In the genomic region with DNA sequence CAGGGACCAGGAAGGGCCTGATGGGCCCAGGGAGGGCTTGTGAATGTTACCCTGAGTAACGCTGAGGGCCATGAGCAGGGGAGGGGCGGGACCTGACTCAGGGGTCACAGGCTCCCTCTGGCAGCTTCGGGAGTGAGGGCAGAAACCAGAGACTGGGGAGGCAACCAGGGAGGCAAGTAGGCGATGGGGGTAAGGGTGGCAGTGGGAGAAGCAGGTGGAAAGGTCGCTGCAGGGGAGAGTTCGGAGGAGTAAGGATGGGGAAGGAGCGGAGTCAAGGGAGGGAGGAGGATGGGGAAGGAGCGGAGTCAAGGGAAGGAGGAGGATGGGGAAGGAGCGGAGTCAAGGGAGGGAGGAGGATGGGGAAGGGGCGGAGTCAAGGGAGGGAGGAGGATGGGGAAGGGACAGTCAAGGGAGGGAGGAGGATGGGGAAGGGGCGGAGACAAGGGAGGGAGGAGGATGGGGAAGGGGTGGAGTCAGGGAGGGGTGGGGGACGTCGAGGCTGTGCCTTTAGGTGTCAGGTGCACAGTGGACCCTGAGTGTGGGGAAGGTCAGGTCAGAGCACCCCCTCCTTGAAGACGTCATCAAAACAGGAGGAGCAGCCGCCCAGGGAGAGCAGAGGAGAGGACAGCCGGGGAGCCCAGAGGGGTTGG, we compare ENCODE assay signal across 9 cellular contexts. TPM values are rescaled to one million over a fixed set of nuclear protein-coding genes. Genes with fewer than 3 reads are reported as not detected.
DNase-seq lines count a peak whose midpoint lies in the region; ATAC-seq and TF ChIP-seq lines count a peak whose summit lies in the region.
"Had no signal": no experiment of that assay in that cellular context is flagged by ENCODE, and none has a peak within 500 bp of the region (broad histone marks: within the 10 kb centered on the region; RNA-seq: fewer than 3 reads in every experiment).

No MANE protein-coding gene starts in this region.

- POLR2A ChIA-PET in Panc1 (lab: Charles Lee), result interaction anchor here (0.6 kb wide), 1 partner anchor 159 kb away, joined by 3 read pairs; no protein-coding TSS in a partner anchor

- H3K27me3 ChIP-seq in Panc1 (ENCODE audit: control insufficient read depth, insufficient read depth, low read length) (no peaks in the 10 kb centered on the region), neural progenitor cell (no peaks in the 10 kb centered on the region)

- H3K4me3 ChIP-seq in Panc1 (ENCODE audit: low read depth in 2 of 2, low read length in 2 of 2) (peak overlapping the region in 1 of 2 experiments; percentile 11; a peak in 1 of 4 replicates), neural progenitor cell (peak overlapping the region; percentile 49)

- TF ChIP-seq CTCF in Panc1 (IDR thresholded peaks at IDR 0.05), result no peak
- no peak for TF ChIP-seq CTCF in neural progenitor cell (IDR thresholded peaks at IDR 0.05)

- H3K4me1 ChIP-seq in Panc1 (ENCODE audit: control insufficient read depth, insufficient read depth, low read length), result 0 out of 2 replicates have a peak, but pooled peaks cover 3% of the 10 kb centered on the region
- H3K4me1 ChIP-seq in neural progenitor cell, result peaks cover 5% of the 10 kb centered on the region

- H3K36me3 ChIP-seq in Panc1 (ENCODE audit: control insufficient read depth, insufficient read depth, low read length), result no peaks in the 10 kb centered on the region; the same call in 1 of the 2 replicates
- no peaks in the 10 kb centered on the region for H3K36me3 ChIP-seq in neural progenitor cell

- no peaks in the 10 kb centered on the region for H3K79me2 ChIP-seq in neural progenitor cell (ENCODE audit: low read depth)

- H3K27me3 Mint-ChIP-seq in neural progenitor cell (ENCODE audit: insufficient read depth, low read depth), result peaks cover 9% of the 10 kb centered on the region

- H4K20me1 ChIP-seq in neural progenitor cell (ENCODE audit: low read depth), result peaks cover 14% of the 10 kb centered on the region

- H3K27ac Mint-ChIP-seq in neural progenitor cell, result no peak overlapping the region

- intact Hi-C loops in Panc1 (cut with micrococcal nuclease; ENCODE audit: unreplicated experiment), result no loop called here

- H3K4me3 Mint-ChIP-seq in neural progenitor cell, result peak overlapping the region; percentile 69

- peaks cover 8% of the 10 kb centered on the region for H3K36me3 Mint-ChIP-seq in neural progenitor cell

- in situ Hi-C loops in Panc1 (cut with HindIII; ENCODE audit: low pct_unique_long_range_greater_than_20kb, low sequenced_read_pairs), result no loop called here

- H3K9me3 ChIP-seq in Panc1 (ENCODE audit: control insufficient read depth, insufficient read depth, low read depth, low read length), result no peaks in the 10 kb centered on the region
- no peaks in the 10 kb centered on the region for H3K9me3 ChIP-seq in neural progenitor cell (ENCODE audit: low read depth)

- H3K27ac ChIP-seq in Panc1 (ENCODE audit: low read length) (no peak overlapping the region), neural progenitor cell (no peak overlapping the region)

- H2AFZ ChIP-seq in neural progenitor cell (replicated peaks), result peak overlapping the region; percentile 8

- ATAC-seq in Panc1, result 0 out of 2 replicates have a peak, but pooled peaks have one; percentile 28

- H3K9me3 Mint-ChIP-seq in neural progenitor cell, result no peaks in the 10 kb centered on the region

- H3F3A ChIP-seq in neural progenitor cell (ENCODE audit: low read depth), result peaks cover 7% of the 10 kb centered on the region

- DNase-seq in ELF-1 (ENCODE audit: low read depth, low spot score), result peak; percentile 69
- no peak for DNase-seq in Panc1 (ENCODE audit: low read depth, low spot score)
- DNase-seq in fibroblast of gingiva (ENCODE audit: low read depth), result peak; percentile 36
- DNase-seq in neural progenitor cell (ENCODE audit: low spot score), result peak; percentile 81
- DNase-seq in NCI-H1092 (lab: John Stamatoyannopoulos, UW), result no peak
- DNase-seq in GM19238 (ENCODE audit: insufficient read length, low spot score), result no peak
- DNase-seq in germinal center (ENCODE audit: low spot score), result no peak
- DNase-seq in inferior parietal cortex (ENCODE audit: extremely low spot score), result no peak
- DNase-seq: amniotic stem cell had no signal

- CTCF ChIA-PET in Panc1 (lab: Charles Lee), result no interaction called here

- H3K9ac ChIP-seq in neural progenitor cell, result no peak overlapping the region

- peaks cover 21% of the 10 kb centered on the region for H3K4me1 Mint-ChIP-seq in neural progenitor cell

- no TSS peak for BruUV-seq in Panc1 (replicated peaks; lab: Mats Ljungman, UMichigan)

- peak overlapping the region; percentile 83 for H3K4me2 ChIP-seq in neural progenitor cell

RNA-seq across cellular contexts. Expression of gene B3GNT3, which starts 15.5 kb away (rescaled TPM):
- 0.67 TPM for total RNA-seq in Panc1 (2021; ENCODE audit: unreplicated experiment)
- polyA plus RNA-seq in Panc1 (2012; ENCODE audit: insufficient read length), result 0.23 TPM
- not detected in 2 replicates for total RNA-seq in neural progenitor cell (ENCODE audit: low replicate concordance)

RNA-seq across cellular contexts. Expression of gene FCHO1, which starts 28.1 kb away (rescaled TPM):
- total RNA-seq in Panc1 (2021; ENCODE audit: unreplicated experiment) (1.1 TPM), neural progenitor cell (ENCODE audit: low replicate concordance) (15.5 and 29.8 TPM in 2 replicates)
- polyA plus RNA-seq in Panc1 (2012; ENCODE audit: insufficient read length), result 2.7 TPM

RNA-seq across cellular contexts. Expression of gene INSL3, which starts 41.9 kb away (rescaled TPM):
- total RNA-seq in Panc1 (2021; ENCODE audit: unreplicated experiment) (0.57 TPM), neural progenitor cell (ENCODE audit: low replicate concordance) (0.37 TPM in 1 of 2 replicates, not detected in the other)
- polyA plus RNA-seq in Panc1 (2012; ENCODE audit: insufficient read length), result 1.2 TPM

Comparison
In these comparisons a context has a peak if more than half of its experiments do, and no peak if none do; other contexts are left out.
1. DNase-seq: peak in ELF-1 (single experiment), fibroblast of gingiva (single experiment) and neural progenitor cell (single experiment); none in Panc1 (single experiment), NCI-H1092 (single experiment), GM19238 (single experiment), germinal center (single experiment) and inferior parietal cortex (single experiment).